In the genomic region with DNA sequence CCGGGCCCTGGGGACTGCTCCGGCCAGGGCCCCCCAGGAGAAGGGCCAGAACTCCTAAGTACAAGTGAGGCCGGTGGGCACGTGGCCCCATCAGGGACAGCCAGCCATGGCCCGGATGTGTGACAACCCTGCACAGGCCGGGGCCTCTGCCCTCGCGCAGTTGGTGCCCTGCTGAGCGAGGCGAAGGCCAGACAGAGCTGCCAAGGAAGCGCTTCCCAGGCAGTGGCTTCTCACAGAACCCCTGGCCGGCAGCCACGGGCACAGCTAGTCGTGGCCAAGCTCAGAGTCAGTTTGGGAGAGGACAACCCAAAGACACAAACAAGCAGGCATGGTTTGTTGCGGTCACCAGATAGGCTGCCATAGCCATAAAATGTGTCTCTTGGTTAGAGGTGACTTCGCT, we compare ENCODE assay signal across 15 cellular contexts. TPM values are rescaled to one million over a fixed set of nuclear protein-coding genes. Genes with fewer than 3 reads are reported as not detected.
A peak's percentile ranks its signal among the peaks of the same experiment; 100 is the strongest.
DNase-seq lines count a peak whose midpoint lies in the region; ATAC-seq and TF ChIP-seq lines count a peak whose summit lies in the region.
"Had no signal": no experiment of that assay in that cellular context is flagged by ENCODE, and none has a peak within 500 bp of the region (broad histone marks: within the 10 kb centered on the region; RNA-seq: fewer than 3 reads in every experiment).

No MANE protein-coding gene starts in this region.

- DNase-seq in Right ventricle myocardium inferior (ENCODE audit: missing footprints) (no peak), cardiac septum (ENCODE audit: low spot score) (no peak), right atrium auricular region (ENCODE audit: low spot score) (peak; percentile 55), posterior vena cava (ENCODE audit: low spot score) (peak; percentile 73), colonic mucosa (no peak), GM13976 (ENCODE audit: low spot score) (no peak)
- DNase-seq: GF-D8, HFFc6, Kasumi-1, MM.1S, NCI-H187 treated with DMSO at 0.1 percent for 48 hours, NCI-H345, NCI-H69 had no signal

- in situ Hi-C loops in GM13976 (cut with MboI; ENCODE audit: low sequenced_read_pairs, unreplicated experiment) = no loop called here

- ATAC-seq in Right ventricle myocardium inferior (peak; percentile 76), HG02870 (IDR thresholded peaks at IDR 0.05; ENCODE audit: unreplicated experiment) (no peak)

- no peaks in the 10 kb centered on the region for H3K36me3 ChIP-seq in right atrium auricular region
- H3K36me3 ChIP-seq in colonic mucosa = no peaks in the 10 kb centered on the region
- H3K36me3 ChIP-seq: BLaER1 treated with 17β-estradiol and CSF1 and Interleukin-3, amounts not matched to agents 10 nM and 100 nM had no signal

- intact Hi-C loops in Right ventricle myocardium inferior (cut with DNase I) = no loop called here
- intact Hi-C loops in cardiac septum (cut with DNase I) = no loop called here
- intact Hi-C loops in posterior vena cava (cut with DNase I) = no loop called here
- intact Hi-C loops in colonic mucosa (cut with DNase I) = no loop called here

- H3K27ac ChIP-seq in right atrium auricular region (no peak overlapping the region), colonic mucosa (no peak overlapping the region)
- H3K27ac ChIP-seq: BLaER1 treated with 17β-estradiol and CSF1 and Interleukin-3, amounts not matched to agents 10 nM and 100 nM had no signal

- H3K4me3 ChIP-seq in right atrium auricular region (no peak overlapping the region), colonic mucosa (no peak overlapping the region)
- H3K4me3 ChIP-seq: BLaER1 treated with 17β-estradiol and CSF1 and Interleukin-3, amounts not matched to agents 10 nM and 100 nM had no signal

- no peak overlapping the region for H3K9ac ChIP-seq in colonic mucosa (ENCODE audit: low read depth in 2 of 2, low read length in 2 of 2)
- H3K9ac ChIP-seq: BLaER1 treated with 17β-estradiol and CSF1 and Interleukin-3, amounts not matched to agents 10 nM and 100 nM had no signal

- TF ChIP-seq CTCF in right atrium auricular region (IDR thresholded peaks at IDR 0.05) = no peak
- TF ChIP-seq CTCF in colonic mucosa (IDR thresholded peaks at IDR 0.05) = no peak
- TF ChIP-seq CTCF in GM13976 (IDR thresholded peaks at IDR 0.05; ENCODE audit: borderline replicate concordance, control extremely low read depth, extremely low read depth, insufficient read depth, missing control alignments) = no peak

- H3K27me3 ChIP-seq in right atrium auricular region (no peaks in the 10 kb centered on the region), colonic mucosa (no peaks in the 10 kb centered on the region)
- H3K27me3 ChIP-seq: BLaER1 treated with 17β-estradiol and CSF1 and Interleukin-3, amounts not matched to agents 10 nM and 100 nM had no signal

- H3K4me1 ChIP-seq in right atrium auricular region (no peaks in the 10 kb centered on the region), colonic mucosa (no peaks in the 10 kb centered on the region)
- H3K4me1 ChIP-seq: BLaER1 treated with 17β-estradiol and CSF1 and Interleukin-3, amounts not matched to agents 10 nM and 100 nM had no signal

- H3K9me3 ChIP-seq in right atrium auricular region = no peaks in the 10 kb centered on the region
- no peaks in the 10 kb centered on the region for H3K9me3 ChIP-seq in colonic mucosa

RNA-seq across cellular contexts. Expression of gene TEX29, which starts 25.8 kb away (rescaled TPM):
- not detected for total RNA-seq in Right ventricle myocardium inferior
- total RNA-seq in cardiac septum = 0.70 TPM
- not detected for total RNA-seq in right atrium auricular region
- total RNA-seq in posterior vena cava = under 1 TPM in 1 of 2 donors, not detected in 1; 0.29 TPM
- total RNA-seq in colonic mucosa = under 1 TPM in 1 of 2 donors, not detected in 1; 0.52 TPM

Comparison
In these comparisons a context has a peak if more than half of its experiments do, and no peak if none do; other contexts are left out.
1. DNase-seq: peak in right atrium auricular region (single experiment) and posterior vena cava (single experiment); none in Right ventricle myocardium inferior (single experiment), cardiac septum (single experiment), colonic mucosa (single experiment) and GM13976 (single experiment).